In genomic region chr16:49575352-49576172, GRCh38 we compare ENCODE assay signal across 9 cellular contexts.
DNase-seq lines count a peak whose midpoint lies in the region; ATAC-seq, FAIRE-seq and TF ChIP-seq lines count a peak whose summit lies in the region.
"Had no signal": no experiment of that assay in that cellular context is flagged by ENCODE, and none has a peak within 500 bp of the region (broad histone marks: within the 10 kb centered on the region; RNA-seq: fewer than 3 reads in every experiment).

No MANE protein-coding gene starts in this region.

- H3K27ac ChIP-seq in K562 (ENCODE audit: extremely low read depth, low read depth, low read length) (no peak overlapping the region), vagina (no peak overlapping the region)

- H3K4me1 Mint-ChIP-seq in activated CD4-positive, alpha-beta memory T cell treated with anti-CD3 and anti-CD28 coated beads for 36 hours (ENCODE audit: low read depth): no peaks in the 10 kb centered on the region

- TF ChIP-seq EP300 in K562 (IDR thresholded peaks at IDR 0.05; ENCODE audit: low read length): no peak

- BruUV-seq in K562 (replicated peaks; lab: Mats Ljungman, UMichigan): no TSS peak

- no peak for TF ChIP-seq CTCF in K562 (IDR thresholded peaks at IDR 0.05 in 2 of 3, conservative IDR thresholded peaks at IDR 0.05 in 1 of 3; ENCODE audit: insufficient read depth in 2 of 3, low read depth in 1 of 3, low read length in 3 of 3)
- no peak for TF ChIP-seq CTCF in vagina (IDR thresholded peaks at IDR 0.05)

- TF ChIP-seq POLR2A in K562 (conservative IDR thresholded peaks at IDR 0.05): no peak
- no peak for TF ChIP-seq POLR2A in vagina (IDR thresholded peaks at IDR 0.05)

- no peak overlapping the region for H3K4me2 ChIP-seq in K562 (ENCODE audit: insufficient read depth, low read length)

- CTCF ChIA-PET in K562 (lab: Yijun Ruan, JAX; ENCODE audit: low intra/inter-chr PET ratio): no interaction called here
- CTCF ChIA-PET in activated CD4-positive, alpha-beta memory T cell treated with anti-CD3 and anti-CD28 coated beads for 36 hours (lab: Charles Lee): no interaction called here

- H3K4me1 ChIP-seq in K562 (replicated peaks in 1 of 2; ENCODE audit: control insufficient read depth in 2 of 2, insufficient read depth in 2 of 2, low read length in 2 of 2) (no peaks in the 10 kb centered on the region), vagina (no peaks in the 10 kb centered on the region)

- TF ChIP-seq RAD21 in K562 (CRISPR knock-in tag; conservative IDR thresholded peaks at IDR 0.05 in 1 of 2, IDR thresholded peaks at IDR 0.05 in 1 of 2): no peak

- H3K4me3 Mint-ChIP-seq in activated CD4-positive, alpha-beta memory T cell treated with anti-CD3 and anti-CD28 coated beads for 36 hours: no peak overlapping the region

- no peaks in the 10 kb centered on the region for H3K79me2 ChIP-seq in K562 (ENCODE audit: control insufficient read depth, insufficient read depth, low read length)

- in situ Hi-C loops in K562 (cut with MboI): no loop called here

- WGBS in K562 (ENCODE audit: insufficient coverage, low coverage, missing lambda C conversion rate): 2% methylated on average over 14 of the region's 14 CpGs

- H3K9me3 Mint-ChIP-seq in activated CD4-positive, alpha-beta memory T cell treated with anti-CD3 and anti-CD28 coated beads for 36 hours: no peaks in the 10 kb centered on the region

- DNase-seq in K562 (ENCODE audit: extremely low read depth in 1 of 4, low spot score in 3 of 4): no peak
- peak; percentile 74 for DNase-seq in pons (ENCODE audit: low spot score)
- DNase-seq in LoVo (ENCODE audit: low spot score): no peak
- no peak for DNase-seq in activated CD4-positive, alpha-beta memory T cell treated with anti-CD3 and anti-CD28 coated beads for 36 hours
- no peak for DNase-seq in RCC 7860 (ENCODE audit: low spot score)
- DNase-seq in vagina (ENCODE audit: extremely low spot score in 2 of 2): no peak

- H3K9me3 ChIP-seq in K562 (replicated peaks; ENCODE audit: control insufficient read depth, insufficient read depth, low read depth, low read length): no peaks in the 10 kb centered on the region
- no peaks in the 10 kb centered on the region for H3K9me3 ChIP-seq in vagina

- H3K4me3 ChIP-seq in K562: no peak overlapping the region
- H3K4me3 ChIP-seq in vagina: no peak overlapping the region

- H3K27me3 Mint-ChIP-seq in activated CD4-positive, alpha-beta memory T cell treated with anti-CD3 and anti-CD28 coated beads for 36 hours: no peaks in the 10 kb centered on the region

- H3K9ac ChIP-seq in K562 (ENCODE audit: insufficient read depth in 1 of 2, low read depth in 2 of 2, low read length in 2 of 2): no peak overlapping the region

- ATAC-seq in GM19438 (IDR thresholded peaks at IDR 0.05; ENCODE audit: low read depth, unreplicated experiment) (peak; percentile 99), HG03135 (IDR thresholded peaks at IDR 0.05; ENCODE audit: unreplicated experiment) (peak; percentile 96), K562 (peak; percentile 47; the same call in 2 of the 3 replicates)

- H3K36me3 Mint-ChIP-seq in activated CD4-positive, alpha-beta memory T cell treated with anti-CD3 and anti-CD28 coated beads for 36 hours: no peaks in the 10 kb centered on the region

- no peak overlapping the region for H3K27ac Mint-ChIP-seq in activated CD4-positive, alpha-beta memory T cell treated with anti-CD3 and anti-CD28 coated beads for 36 hours

- H2AFZ ChIP-seq in K562 (ENCODE audit: low read depth, low read length): no peak overlapping the region

- intact Hi-C loops in K562 (cut with micrococcal nuclease): no loop called here
- intact Hi-C loops in activated CD4-positive, alpha-beta memory T cell treated with anti-CD3 and anti-CD28 coated beads for 36 hours (cut with micrococcal nuclease): no loop called here
- intact Hi-C loops in vagina (cut with DNase I): no loop called here

- no peak for FAIRE-seq in K562 (lab: Jason Lieb, UNC)
- no peak for FAIRE-seq in RCC 7860 (lab: Jason Lieb, UNC)
- FAIRE-seq: bronchial epithelial cell had no signal

- POLR2A ChIA-PET in K562 (lab: Yijun Ruan, JAX): interaction anchor here (0.7 kb wide), 1 partner anchor 12 kb away, joined by 3 read pairs; no protein-coding TSS in a partner anchor
- POLR2A ChIA-PET in activated CD4-positive, alpha-beta memory T cell treated with anti-CD3 and anti-CD28 coated beads for 36 hours (lab: Charles Lee): no interaction called here

- H3K9me1 ChIP-seq in K562 (ENCODE audit: control insufficient read depth, insufficient read depth, low read length): no peaks in the 10 kb centered on the region

- H3K27me3 ChIP-seq in K562 (ENCODE audit: control insufficient read depth in 2 of 2, insufficient read depth in 2 of 2, low read length in 2 of 2) (peaks cover 0 to 43% of the 10 kb centered on the region in 2 experiments; a peak in 2 of 5 replicates), vagina (no peaks in the 10 kb centered on the region)

- no peaks in the 10 kb centered on the region for H4K20me1 ChIP-seq in K562 (replicated peaks; ENCODE audit: control insufficient read depth, insufficient read depth, low read length)

- H3K36me3 ChIP-seq in K562 (ENCODE audit: control insufficient read depth, insufficient read depth, low read length) (no peaks in the 10 kb centered on the region), vagina (no peaks in the 10 kb centered on the region)

TF ChIP-seq in K562, 482 proteins besides CTCF, POLR2A, EP300 and RAD21 (continues in another document):
- no peak for TF ChIP-seq PREB (CRISPR knock-in tag; IDR thresholded peaks at IDR 0.05)
- no peak for TF ChIP-seq ELK3 (CRISPR knock-in tag; IDR thresholded peaks at IDR 0.05)
- TF ChIP-seq BDP1 (IDR thresholded peaks at IDR 0.05; ENCODE audit: insufficient read depth, insufficient read length): no peak
- TF ChIP-seq ZNF316 (IDR thresholded peaks at IDR 0.05): no peak
- no peak for TF ChIP-seq THAP7 (CRISPR knock-in tag; IDR thresholded peaks at IDR 0.05)
- TF ChIP-seq NFIX (CRISPR knock-in tag; IDR thresholded peaks at IDR 0.05; ENCODE audit: low read depth): no peak
- TF ChIP-seq ZNF274 (IDR thresholded peaks at IDR 0.05; ENCODE audit: borderline replicate concordance, low read depth, low read length): no peak
- no peak for TF ChIP-seq ZNF280A (IDR thresholded peaks at IDR 0.05; ENCODE audit: low read depth, partially characterized antibody)
- no peak for TF ChIP-seq HDAC2 (IDR thresholded peaks at IDR 0.05)
- no peak for TF ChIP-seq ETV1 (tag; conservative IDR thresholded peaks at IDR 0.05; ENCODE audit: low read depth)
- no peak for TF ChIP-seq RB1 (IDR thresholded peaks at IDR 0.05; ENCODE audit: low read depth)
- no peak for TF ChIP-seq BHLHE40 (IDR thresholded peaks at IDR 0.05; ENCODE audit: low read length)
- TF ChIP-seq TFAP4 (CRISPR knock-in tag; IDR thresholded peaks at IDR 0.05; ENCODE audit: borderline replicate concordance): no peak
- TF ChIP-seq ELF4 (CRISPR knock-in tag; IDR thresholded peaks at IDR 0.05): no peak
- TF ChIP-seq OTX1 (CRISPR knock-in tag; IDR thresholded peaks at IDR 0.05): no peak
- TF ChIP-seq MCM3 (IDR thresholded peaks at IDR 0.05): no peak
- no peak for TF ChIP-seq NCOA6 (IDR thresholded peaks at IDR 0.05)

Comparison
In these comparisons a context has a peak if more than half of its experiments do, and no peak if none do; other contexts are left out.
1. ATAC-seq: peak in every context shown above with its lines; median percentile 99 in GM19438; 96 in HG03135; 47 in K562.